In genomic region chr16:89049484-89050118, GRCh38 we compare ENCODE assay signal across 14 cellular contexts. TPM values are rescaled to one million over a fixed set of nuclear protein-coding genes. Genes with fewer than 3 reads are reported as not detected.
DNase-seq lines count a peak whose midpoint lies in the region; ATAC-seq and TF ChIP-seq lines count a peak whose summit lies in the region.
"Had no signal": no experiment of that assay in that cellular context is flagged by ENCODE, and none has a peak within 500 bp of the region (broad histone marks: within the 10 kb centered on the region; RNA-seq: fewer than 3 reads in every experiment).

No MANE protein-coding gene starts in this region.

- peaks cover 19% of the 10 kb centered on the region for H3K27me3 Mint-ChIP-seq in MCF 10A (ENCODE audit: insufficient read depth, unreplicated experiment)
- H3K27me3 Mint-ChIP-seq: CD4-positive, alpha-beta memory T cell had no signal

- H3K4me1 Mint-ChIP-seq in MCF 10A (ENCODE audit: insufficient read depth, unreplicated experiment), result peaks cover 10% of the 10 kb centered on the region

- H3K4me3 Mint-ChIP-seq in MCF 10A (ENCODE audit: unreplicated experiment), result no peak overlapping the region
- H3K4me3 Mint-ChIP-seq: T-helper 2 cell treated with Interferon-gamma antibody and Interleukin-4, amounts not matched to agents 5 μg/mL and 100 μg/mL, for 36 hours had no signal

- BruUV-seq in MCF 10A (replicated peaks; lab: Mats Ljungman, UMichigan), result no TSS peak

- ATAC-seq in HG03442 (IDR thresholded peaks at IDR 0.05; ENCODE audit: unreplicated experiment) (no peak), HG02970 (IDR thresholded peaks at IDR 0.05; ENCODE audit: low FRiP score, unreplicated experiment) (no peak), GM19397 (IDR thresholded peaks at IDR 0.05; ENCODE audit: unreplicated experiment) (no peak)

- no peak for TF ChIP-seq CTCF in MCF 10A (IDR thresholded peaks at IDR 0.05; ENCODE audit: unreplicated experiment)

- peaks cover 8% of the 10 kb centered on the region for H3K9me3 Mint-ChIP-seq in MCF 10A (ENCODE audit: unreplicated experiment)
- H3K9me3 Mint-ChIP-seq: T-helper 2 cell treated with Interferon-gamma antibody and Interleukin-4, amounts not matched to agents 5 μg/mL and 100 μg/mL, for 36 hours had no signal

- no peaks in the 10 kb centered on the region for H3K36me3 Mint-ChIP-seq in MCF 10A (ENCODE audit: insufficient read depth, unreplicated experiment)
- H3K36me3 Mint-ChIP-seq: CD4-positive, alpha-beta memory T cell had no signal

- no peak overlapping the region for H3K27ac Mint-ChIP-seq in MCF 10A (ENCODE audit: low read depth, unreplicated experiment)
- H3K27ac Mint-ChIP-seq: T-helper 2 cell treated with Interferon-gamma antibody and Interleukin-4, amounts not matched to agents 5 μg/mL and 100 μg/mL, for 36 hours had no signal

- intact Hi-C loops in posterior vena cava (cut with DNase I) (no loop called here), MCF 10A (cut with micrococcal nuclease) (no loop called here)

- POLR2A ChIA-PET in MCF 10A (lab: Yijun Ruan, JAX), result no interaction called here

- DNase-seq in DMS 273 treated with DMSO at 0.1 percent for 48 hours (lab: John Stamatoyannopoulos, UW) (peak; percentile 71), NCI-H2171 (lab: John Stamatoyannopoulos, UW) (peak; percentile 85), fibroblast of gingiva (ENCODE audit: low read depth) (peak; percentile 47), posterior vena cava (ENCODE audit: low spot score) (peak; percentile 65), MCF 10A (ENCODE audit: unreplicated experiment) (no peak)
- DNase-seq: activated CD4-positive, alpha-beta T cell treated with anti-CD3 and anti-CD28 coated beads, Interleukin-2, amount 50 U/mL, for 4 hours; activated effector memory CD4-positive, alpha-beta T cell treated with Interleukin-2 at 50 U/mL for 16 hours; effector CD8-positive, alpha-beta T cell; H7 had no signal

- CTCF ChIA-PET in MCF 10A (lab: Yijun Ruan, JAX), result interaction anchor here (0.6 kb wide), 1 partner anchor 121 kb away, joined by 3 read pairs; no protein-coding TSS in a partner anchor

RNA-seq across cellular contexts. Expression of gene ACSF3, which starts 44.1 kb away (rescaled TPM):
- total RNA-seq in posterior vena cava, result 10 to 100 TPM; 19.1 to 21.4 TPM
- total RNA-seq in MCF 10A (2022), result 39.2 and 43.7 TPM in 2 replicates
